ENCODE assay signal across 9 cellular contexts in genomic region chr1:62294211-62294610, GRCh38. TPM values are rescaled to one million over a fixed set of nuclear protein-coding genes. Genes with fewer than 3 reads are reported as not detected.
DNase-seq lines count a peak whose midpoint lies in the region; ATAC-seq and TF ChIP-seq lines count a peak whose summit lies in the region.
"Had no signal": no experiment of that assay in that cellular context is flagged by ENCODE, and none has a peak within 500 bp of the region (broad histone marks: within the 10 kb centered on the region; RNA-seq: fewer than 3 reads in every experiment).

No MANE protein-coding gene starts in this region.

- WGBS in testis, 2 donors, result 65 to 83% methylated on average over 5 of the region's 5 CpGs

- no peak for ATAC-seq in GM18505 (IDR thresholded peaks at IDR 0.05; ENCODE audit: unreplicated experiment)

- H3K79me2 ChIP-seq in PC-9 (ENCODE audit: low read depth), result no peaks in the 10 kb centered on the region

- POLR2A ChIA-PET in PC-9 (lab: Charles Lee; ENCODE audit: unreplicated experiment), result interaction anchor here (0.6 kb wide), 1 partner anchor 14 kb away, joined by 4 read pairs; no protein-coding TSS in a partner anchor

- no peak overlapping the region for H2AFZ ChIP-seq in PC-9

- DNase-seq in BE2C (peak; percentile 67), PC-9 (peak in 1 of 2 experiments; percentile 48), islet precursor cell (peak; percentile 83), NOMO-1 treated with dmso at 0.1 percent for 144 hours (lab: John Stamatoyannopoulos, UW; ENCODE audit: unreplicated experiment) (no peak), putamen (ENCODE audit: low spot score) (no peak), testis (no peak)

- no peak overlapping the region for H3K4me2 ChIP-seq in PC-9

- H3K9me2 ChIP-seq in PC-9 (ENCODE audit: insufficient read depth), result no peaks in the 10 kb centered on the region

- H3K4me1 ChIP-seq in BE2C (no peaks in the 10 kb centered on the region), PC-9 (replicated peaks; ENCODE audit: insufficient read depth) (no peaks in the 10 kb centered on the region), testis (peaks cover 2% of the 10 kb centered on the region)
- H3K4me1 ChIP-seq: ascending aorta had no signal

- H3K36me3 ChIP-seq in BE2C, result no peaks in the 10 kb centered on the region
- no peaks in the 10 kb centered on the region for H3K36me3 ChIP-seq in PC-9 (ENCODE audit: low read depth)
- no peaks in the 10 kb centered on the region for H3K36me3 ChIP-seq in testis (ENCODE audit: low read depth, missing control alignments)
- H3K36me3 ChIP-seq: ascending aorta had no signal

- no peaks in the 10 kb centered on the region for H4K20me1 ChIP-seq in PC-9 (ENCODE audit: insufficient read depth)

- no peaks in the 10 kb centered on the region for H3K27me3 ChIP-seq in BE2C
- no peaks in the 10 kb centered on the region for H3K27me3 ChIP-seq in PC-9 (ENCODE audit: insufficient read depth, low read depth)
- no peaks in the 10 kb centered on the region for H3K27me3 ChIP-seq in testis
- H3K27me3 ChIP-seq: ascending aorta had no signal

- TF ChIP-seq POLR2A in GM18505 (IDR thresholded peaks at IDR 0.05; ENCODE audit: borderline replicate concordance, extremely low read depth, insufficient read depth, insufficient read length), result no peak
- no peak for TF ChIP-seq POLR2A in testis (IDR thresholded peaks at IDR 0.05)

- peak; percentile 63 for TF ChIP-seq CTCF in BE2C (IDR thresholded peaks at IDR 0.05; ENCODE audit: low read depth, low read length)
- TF ChIP-seq CTCF in GM12874 (IDR thresholded peaks at IDR 0.05; ENCODE audit: insufficient read depth, low read depth, low read length), result peak; percentile 20; the same call in 1 of the 2 replicates
- TF ChIP-seq CTCF in PC-9 (conservative IDR thresholded peaks at IDR 0.05), result peak; percentile 63
- no peak for TF ChIP-seq CTCF in testis (IDR thresholded peaks at IDR 0.05)

- H3K27ac ChIP-seq in PC-9, result no peak overlapping the region
- no peak overlapping the region for H3K27ac ChIP-seq in testis
- H3K27ac ChIP-seq: ascending aorta had no signal

- no TSS peak for BruUV-seq in PC-9 (replicated peaks; lab: Mats Ljungman, UMichigan)

- CTCF ChIA-PET in PC-9 (lab: Charles Lee), result interaction anchor here (0.6 to 1.0 kb wide), 2 partner anchors 109 to 118 kb away, joined by 3 to 5 read pairs; no protein-coding TSS in a partner anchor

- H3K9me3 ChIP-seq in BE2C (no peaks in the 10 kb centered on the region), PC-9 (ENCODE audit: insufficient read depth, low read depth) (no peaks in the 10 kb centered on the region), testis (no peaks in the 10 kb centered on the region)
- H3K9me3 ChIP-seq: ascending aorta had no signal

- H3F3A ChIP-seq in PC-9 (ENCODE audit: insufficient read depth, low read depth), result no peaks in the 10 kb centered on the region; the same call in 1 of the 2 replicates

- intact Hi-C loops in PC-9 (cut with micrococcal nuclease; ENCODE audit: unreplicated experiment) (loop anchor here (1.0 to 5.0 kb wide), 2 partner anchors 113 to 119 kb away; no protein-coding TSS in a partner anchor), testis (cut with DNase I; ENCODE audit: low total_unique reads) (no loop called here)

- H3K4me3 ChIP-seq in BE2C (ENCODE audit: low read depth, low read length) (no peak overlapping the region), PC-9 (no peak overlapping the region), testis (no peak overlapping the region)
- H3K4me3 ChIP-seq: ascending aorta had no signal

RNA-seq across cellular contexts. Expression of gene KANK4, which starts 25.0 kb away (rescaled TPM):
- 0.14 TPM for polyA plus RNA-seq in BE2C (2012; ENCODE audit: insufficient read depth, insufficient read length, low read depth)
- total RNA-seq in PC-9 (2021) (1.7 and 2.0 TPM in 2 replicates), testis (1 to 10 TPM; 2.9 to 5.2 TPM)
- 2.4 TPM for polyA plus RNA-seq in testis (ENCODE audit: insufficient read depth, low read depth, low replicate concordance)
- total RNA-seq: ascending aorta had no signal

Comparison
In these comparisons a context has a peak if more than half of its experiments do, and no peak if none do; other contexts are left out.
1. DNase-seq: peak in BE2C (single experiment) and islet precursor cell (single experiment); none in NOMO-1 treated with dmso at 0.1 percent for 144 hours (single experiment), putamen (single experiment) and testis (single experiment).
2. CTCF ChIP-seq: peak in BE2C (single experiment), GM12874 (single experiment) and PC-9 (single experiment); none in testis (0 of 3).